In genomic region chr11:134640536-134640935, GRCh38 we compare ENCODE assay signal across 15 cellular contexts.
DNase-seq lines count a peak whose midpoint lies in the region; ATAC-seq and TF ChIP-seq lines count a peak whose summit lies in the region.
"Had no signal": no experiment of that assay in that cellular context is flagged by ENCODE, and none has a peak within 500 bp of the region (broad histone marks: within the 10 kb centered on the region; RNA-seq: fewer than 3 reads in every experiment).

No MANE protein-coding gene starts in this region.

- CTCF ChIA-PET in PC-3 (lab: Charles Lee): no interaction called here

- H3K79me2 ChIP-seq in DND-41 (ENCODE audit: insufficient read depth, low read length) (no peaks in the 10 kb centered on the region), PC-3 (ENCODE audit: low read length) (no peaks in the 10 kb centered on the region)

- H3K4me1 ChIP-seq in DND-41 (ENCODE audit: insufficient read depth, low read length): peaks cover 65% of the 10 kb centered on the region
- no peaks in the 10 kb centered on the region for H3K4me1 ChIP-seq in PC-3 (ENCODE audit: insufficient read depth, low read length)

- H3K4me2 ChIP-seq in DND-41 (ENCODE audit: insufficient read depth, low read length) (no peak overlapping the region), PC-3 (ENCODE audit: low read length) (no peak overlapping the region)
- H3K4me2 ChIP-seq: GM23338 had no signal

- TF ChIP-seq CTCF in DND-41 (IDR thresholded peaks at IDR 0.05; ENCODE audit: borderline replicate concordance, extremely low read depth, low read length, poor library complexity, severe bottlenecking) (no peak), PC-3 (conservative IDR thresholded peaks at IDR 0.05; ENCODE audit: low read depth, low read length) (no peak)

- H3K36me3 ChIP-seq in DND-41 (ENCODE audit: insufficient read depth, low read length) (no peaks in the 10 kb centered on the region), PC-3 (ENCODE audit: low read depth, low read length) (no peaks in the 10 kb centered on the region)
- H3K36me3 ChIP-seq: BLaER1 treated with 17β-estradiol and CSF1 and Interleukin-3, amounts not matched to agents 10 nM and 100 nM had no signal

- DNase-seq in DND-41 (no peak), ecto neural progenitor cell (ENCODE audit: low spot score) (peak; percentile 36), mesenteric fat pad (ENCODE audit: low spot score) (peak; percentile 67), PC-3 (no peak), DMS 273 treated with DMSO at 0.1 percent for 48 hours (lab: John Stamatoyannopoulos, UW) (no peak), NCI-H2196 (lab: John Stamatoyannopoulos, UW; ENCODE audit: unreplicated experiment) (no peak), globus pallidus (ENCODE audit: low spot score) (no peak)
- DNase-seq: ACHN; CD4-positive, CD25-positive, alpha-beta regulatory T cell; H9 had no signal

- no peaks in the 10 kb centered on the region for H3K9me2 ChIP-seq in PC-3 (replicated peaks; ENCODE audit: low read length)

- no TSS peak for BruUV-seq in PC-3 (replicated peaks; lab: Mats Ljungman, UMichigan)

- H3K9me3 ChIP-seq in DND-41 (ENCODE audit: insufficient read depth, low read length, severe bottlenecking) (no peaks in the 10 kb centered on the region), PC-3 (ENCODE audit: low read length) (no peaks in the 10 kb centered on the region)
- H3K9me3 ChIP-seq: BLaER1 treated with 17β-estradiol and CSF1 and Interleukin-3, amounts not matched to agents 10 nM and 100 nM had no signal

- ATAC-seq in DND-41 (ENCODE audit: insufficient read depth, low read depth): no peak
- ATAC-seq in PC-3: no peak
- ATAC-seq: GM12878, HepG2 had no signal

- H3K27ac ChIP-seq in DND-41 (ENCODE audit: low read length): peak overlapping the region; percentile 64
- H3K27ac ChIP-seq in skin epidermis: peak overlapping the region in 17 of 21 experiments; percentile 23 to 83 (median 56)
- no peak overlapping the region for H3K27ac ChIP-seq in PC-3 (ENCODE audit: low read length)
- H3K27ac ChIP-seq: BLaER1 treated with 17β-estradiol and CSF1 and Interleukin-3, amounts not matched to agents 10 nM and 100 nM had no signal

- no peak overlapping the region for H3K9ac ChIP-seq in DND-41 (ENCODE audit: low read depth, low read length)
- H3K9ac ChIP-seq in PC-3 (ENCODE audit: low read length): no peak overlapping the region
- H3K9ac ChIP-seq: BLaER1 treated with 17β-estradiol and CSF1 and Interleukin-3, amounts not matched to agents 10 nM and 100 nM had no signal

- H4K20me1 ChIP-seq in DND-41 (ENCODE audit: insufficient read depth, low read length) (no peaks in the 10 kb centered on the region), PC-3 (ENCODE audit: low read length) (no peaks in the 10 kb centered on the region)

- POLR2A ChIA-PET in PC-3 (lab: Charles Lee; ENCODE audit: unreplicated experiment): no interaction called here

- no peak overlapping the region for H2AFZ ChIP-seq in DND-41 (ENCODE audit: low read depth, low read length)
- H2AFZ ChIP-seq in PC-3 (ENCODE audit: low read length): no peak overlapping the region
- H2AFZ ChIP-seq: GM23338 had no signal

- H3K27me3 ChIP-seq in DND-41 (ENCODE audit: insufficient read depth, low read length, poor library complexity): no peaks in the 10 kb centered on the region
- H3K27me3 ChIP-seq in PC-3 (ENCODE audit: low read length): peaks cover 75% of the 10 kb centered on the region

- H3F3A ChIP-seq in PC-3 (ENCODE audit: low read length, unreplicated experiment): no peaks in the 10 kb centered on the region

- intact Hi-C loops in PC-3 (cut with micrococcal nuclease): no loop called here

- H3K4me3 ChIP-seq in DND-41 (ENCODE audit: low read depth in 1 of 2, low read length in 2 of 2): no peak overlapping the region
- H3K4me3 ChIP-seq in skin epidermis: no peak overlapping the region
- no peak overlapping the region for H3K4me3 ChIP-seq in PC-3 (ENCODE audit: low read length)
- H3K4me3 ChIP-seq: BLaER1 treated with 17β-estradiol and CSF1 and Interleukin-3, amounts not matched to agents 10 nM and 100 nM; GM12878; GM23338 had no signal

Comparison
In these comparisons a context has a peak if more than half of its experiments do, and no peak if none do; other contexts are left out.
1. DNase-seq: peak in ecto neural progenitor cell (single experiment) and mesenteric fat pad (single experiment); none in DND-41 (single experiment), PC-3 (single experiment), DMS 273 treated with DMSO at 0.1 percent for 48 hours (single experiment), NCI-H2196 (single experiment) and globus pallidus (single experiment).